In genomic region chr17:76005263-76006149, GRCh38 we compare ENCODE assay signal across 8 cellular contexts. TPM values are rescaled to one million over a fixed set of nuclear protein-coding genes. Genes with fewer than 3 reads are reported as not detected.
DNase-seq lines count a peak whose midpoint lies in the region; ATAC-seq and TF ChIP-seq lines count a peak whose summit lies in the region.

No MANE protein-coding gene starts in this region.

- no peaks in the 10 kb centered on the region for H3K36me3 Mint-ChIP-seq in activated CD4-positive, alpha-beta memory T cell treated with anti-CD3 and anti-CD28 coated beads for 36 hours

- POLR2A ChIA-PET in HEK293T (lab: Yijun Ruan, JAX), result interaction anchor here (0.7 to 2.6 kb wide), 4 partner anchors 9 to 226 kb away, joined by 3 to 22 read pairs (median 4); partner anchors contain the start of gene MRPL38
- POLR2A ChIA-PET in activated CD4-positive, alpha-beta memory T cell treated with anti-CD3 and anti-CD28 coated beads for 36 hours (lab: Charles Lee), result interaction anchor here (0.8 to 1.2 kb wide), 2 partner anchors 110 to 125 kb away, joined by 3 read pairs; no protein-coding TSS in a partner anchor

- H3K27ac Mint-ChIP-seq in activated CD4-positive, alpha-beta memory T cell treated with anti-CD3 and anti-CD28 coated beads for 36 hours, result no peak overlapping the region

- ATAC-seq in GM21825 (IDR thresholded peaks at IDR 0.05; ENCODE audit: unreplicated experiment), result no peak

- H3K4me3 Mint-ChIP-seq in activated CD4-positive, alpha-beta memory T cell treated with anti-CD3 and anti-CD28 coated beads for 36 hours, result no peak overlapping the region

- CTCF ChIA-PET in HEK293T (lab: Yijun Ruan, JAX), result interaction anchor here (0.6 to 3.5 kb wide), 12 partner anchors 8 to 150 kb away, joined by 3 to 22 read pairs (median 5); partner anchors contain the start of genes MRPL38 and WBP2
- CTCF ChIA-PET in activated CD4-positive, alpha-beta memory T cell treated with anti-CD3 and anti-CD28 coated beads for 36 hours (lab: Charles Lee), result interaction anchor here (0.6 to 11.7 kb wide), 29 partner anchors 8 to 500 kb away, joined by 3 to 170 read pairs (median 4); partner anchors contain the start of genes ACOX1, EXOC7, FBF1 and MRPL38

- no peaks in the 10 kb centered on the region for H3K9me3 Mint-ChIP-seq in activated CD4-positive, alpha-beta memory T cell treated with anti-CD3 and anti-CD28 coated beads for 36 hours

- H3K4me1 Mint-ChIP-seq in activated CD4-positive, alpha-beta memory T cell treated with anti-CD3 and anti-CD28 coated beads for 36 hours (ENCODE audit: low read depth), result no peaks in the 10 kb centered on the region

- intact Hi-C loops in activated CD4-positive, alpha-beta memory T cell treated with anti-CD3 and anti-CD28 coated beads for 36 hours (cut with micrococcal nuclease), result loop anchor here (1.0 kb wide), 1 partner anchor 100 kb away; no protein-coding TSS in a partner anchor

- H3K27me3 Mint-ChIP-seq in activated CD4-positive, alpha-beta memory T cell treated with anti-CD3 and anti-CD28 coated beads for 36 hours, result no peaks in the 10 kb centered on the region

- DNase-seq in Ammon's horn (ENCODE audit: low spot score) (peak; percentile 56), HEK293T (ENCODE audit: extremely low spot score) (peak; percentile 83), NCI-H748 (lab: John Stamatoyannopoulos, UW; ENCODE audit: unreplicated experiment) (peak; percentile 68), midbrain (lab: John Stamatoyannopoulos, UW) (peak; percentile 75)
- DNase-seq in activated CD4-positive, alpha-beta memory T cell treated with anti-CD3 and anti-CD28 coated beads for 36 hours, result peak; percentile 87
- DNase-seq in effector CD4-positive, alpha-beta T cell, result peak; percentile 81
- peak; percentile 39 to 74 for DNase-seq in stimulated activated CD8-positive, alpha-beta memory T cell treated with anti-CD3 and anti-CD28 coated beads, Interleukin-4, amount 100 ng/mL, for 4 hours (ENCODE audit: low read depth in 2 of 2, low spot score in 1 of 2)

TF ChIP-seq in HEK293T, 16 proteins besides CTCF, POLR2A, EP300 and RAD21:
- TF ChIP-seq ARNT (IDR thresholded peaks at IDR 0.05) (no peak), ELF4 (IDR thresholded peaks at IDR 0.05) (no peak), FOXA1 (IDR thresholded peaks at IDR 0.05) (no peak), PKNOX1 (IDR thresholded peaks at IDR 0.05) (no peak), FOXM1 (IDR thresholded peaks at IDR 0.05; ENCODE audit: borderline replicate concordance) (no peak), TARDBP (IDR thresholded peaks at IDR 0.05) (no peak), LEF1 (IDR thresholded peaks at IDR 0.05; ENCODE audit: borderline replicate concordance) (no peak), L3MBTL2 (conservative IDR thresholded peaks at IDR 0.05) (no peak), BHLHE40 (IDR thresholded peaks at IDR 0.05; ENCODE audit: borderline replicate concordance) (no peak), FOXK2 (IDR thresholded peaks at IDR 0.05) (no peak)

RNA-seq across cellular contexts. Expression of gene CDK3, which starts 4.9 kb away (rescaled TPM):
- 1 to 10 TPM; 2.9 to 3.7 TPM for total RNA-seq in activated CD4-positive, alpha-beta memory T cell treated with anti-CD3 and anti-CD28 coated beads for 36 hours

RNA-seq across cellular contexts. Expression of gene EVPL, which starts 21.6 kb away (rescaled TPM):
- total RNA-seq in activated CD4-positive, alpha-beta memory T cell treated with anti-CD3 and anti-CD28 coated beads for 36 hours, result under 1 TPM in 1 of 2 experiments, not detected in 1; 0.02 TPM

RNA-seq across cellular contexts. Expression of gene TEN1, which starts 26.5 kb away (rescaled TPM):
- total RNA-seq in activated CD4-positive, alpha-beta memory T cell treated with anti-CD3 and anti-CD28 coated beads for 36 hours, result 10 to 100 TPM; 11.4 to 12.3 TPM

RNA-seq across cellular contexts. Expression of gene ACOX1, which starts 26.5 kb away (rescaled TPM):
- total RNA-seq in activated CD4-positive, alpha-beta memory T cell treated with anti-CD3 and anti-CD28 coated beads for 36 hours, result 10 to 100 TPM; 34.0 to 35.1 TPM
